14 cellular contexts compared by ENCODE assay signal in genomic region chr21:22536511-22536910, GRCh38.
DNase-seq lines count a peak whose midpoint lies in the region; ATAC-seq, FAIRE-seq and TF ChIP-seq lines count a peak whose summit lies in the region.
"Had no signal": no experiment of that assay in that cellular context is flagged by ENCODE, and none has a peak within 500 bp of the region (broad histone marks: within the 10 kb centered on the region; RNA-seq: fewer than 3 reads in every experiment).

No MANE protein-coding gene starts in this region.

- H3K4me1 ChIP-seq in astrocyte (ENCODE audit: insufficient read depth, low read length) (no peaks in the 10 kb centered on the region), osteoblast (ENCODE audit: insufficient read depth, low read length) (no peaks in the 10 kb centered on the region)

- no peaks in the 10 kb centered on the region for H4K20me1 ChIP-seq in astrocyte (ENCODE audit: insufficient read depth, low read length)
- H4K20me1 ChIP-seq in osteoblast (ENCODE audit: insufficient read depth, low read length) = no peaks in the 10 kb centered on the region

- H3K27ac Mint-ChIP-seq in activated naive CD8-positive, alpha-beta T cell treated with anti-CD3 and anti-CD28 coated beads, Interleukin-2, amount 50 U/mL, for 24 hours = no peak overlapping the region
- H3K27ac Mint-ChIP-seq in activated naive CD8-positive, alpha-beta T cell treated with anti-CD3 and anti-CD28 coated beads for 36 hours = no peak overlapping the region
- H3K27ac Mint-ChIP-seq in astrocyte (ENCODE audit: unreplicated experiment) = peak overlapping the region; percentile 82
- peak overlapping the region in 1 of 2 donors; percentile 67 for H3K27ac Mint-ChIP-seq in stimulated activated naive CD8-positive, alpha-beta T cell treated with anti-CD3 and anti-CD28 coated beads, Interleukin-15, amount 100 ng/mL, for 72 hours

- peak; percentile 68 for ATAC-seq in activated naive CD8-positive, alpha-beta T cell treated with anti-CD3 and anti-CD28 coated beads, Interleukin-2, amount 50 U/mL, for 24 hours
- peak; percentile 79 for ATAC-seq in stimulated activated naive CD8-positive, alpha-beta T cell treated with anti-CD3 and anti-CD28 coated beads, Interleukin-15, amount 100 ng/mL, for 72 hours
- ATAC-seq in HG02642 (IDR thresholded peaks at IDR 0.05; ENCODE audit: poor library complexity, unreplicated experiment) (no peak), GM19324 (IDR thresholded peaks at IDR 0.05; ENCODE audit: low FRiP score, unreplicated experiment) (no peak)
- ATAC-seq: Right ventricle myocardium inferior had no signal

- no peak overlapping the region for H3K4me3 Mint-ChIP-seq in activated naive CD8-positive, alpha-beta T cell treated with anti-CD3 and anti-CD28 coated beads, Interleukin-2, amount 50 U/mL, for 24 hours
- no peak overlapping the region for H3K4me3 Mint-ChIP-seq in activated naive CD8-positive, alpha-beta T cell treated with anti-CD3 and anti-CD28 coated beads for 36 hours
- no peak overlapping the region for H3K4me3 Mint-ChIP-seq in astrocyte (ENCODE audit: unreplicated experiment)
- H3K4me3 Mint-ChIP-seq in stimulated activated naive CD8-positive, alpha-beta T cell treated with anti-CD3 and anti-CD28 coated beads, Interleukin-15, amount 100 ng/mL, for 72 hours = peak overlapping the region in 1 of 2 donors; percentile 8

- H3K79me2 ChIP-seq in astrocyte (ENCODE audit: insufficient read depth, low read length) = no peaks in the 10 kb centered on the region
- no peaks in the 10 kb centered on the region for H3K79me2 ChIP-seq in osteoblast (ENCODE audit: insufficient read depth, low read length)

- H3K4me1 Mint-ChIP-seq in activated naive CD8-positive, alpha-beta T cell treated with anti-CD3 and anti-CD28 coated beads, Interleukin-2, amount 50 U/mL, for 24 hours = peaks cover 8% of the 10 kb centered on the region
- H3K4me1 Mint-ChIP-seq in activated naive CD8-positive, alpha-beta T cell treated with anti-CD3 and anti-CD28 coated beads for 36 hours = peaks cover 9% of the 10 kb centered on the region
- peaks cover 11% of the 10 kb centered on the region for H3K4me1 Mint-ChIP-seq in astrocyte (ENCODE audit: low read depth, unreplicated experiment)
- H3K4me1 Mint-ChIP-seq in stimulated activated naive CD8-positive, alpha-beta T cell treated with anti-CD3 and anti-CD28 coated beads, Interleukin-15, amount 100 ng/mL, for 72 hours = peaks cover 15% of the 10 kb centered on the region

- no peaks in the 10 kb centered on the region for H3K36me3 ChIP-seq in astrocyte (ENCODE audit: insufficient read depth, low read length)
- no peaks in the 10 kb centered on the region for H3K36me3 ChIP-seq in osteoblast (ENCODE audit: insufficient read depth, low read length)

- H3K9me3 ChIP-seq in astrocyte (ENCODE audit: insufficient read depth, low read depth, low read length) (peaks cover 7% of the 10 kb centered on the region), osteoblast (ENCODE audit: low read depth, low read length) (peaks cover 5% of the 10 kb centered on the region)

- TF ChIP-seq CTCF in NB4 (IDR thresholded peaks at IDR 0.05; ENCODE audit: low read depth, low read length) (no peak), astrocyte (IDR thresholded peaks at IDR 0.05; ENCODE audit: insufficient read depth, low read depth, low read length) (no peak), osteoblast (IDR thresholded peaks at IDR 0.05; ENCODE audit: extremely low read depth, low read depth, low read length) (no peak)

- FAIRE-seq in astrocyte (lab: Jason Lieb, UNC) = no peak
- FAIRE-seq: kidney had no signal

- H3K4me2 ChIP-seq in astrocyte (ENCODE audit: low read length) = no peak overlapping the region
- no peak overlapping the region for H3K4me2 ChIP-seq in osteoblast (ENCODE audit: insufficient read depth, low read length)

- H2AFZ ChIP-seq in astrocyte (ENCODE audit: low read depth, low read length) (no peak overlapping the region), osteoblast (ENCODE audit: low read length) (no peak overlapping the region)

- no peak for TF ChIP-seq POLR2A in NB4 (IDR thresholded peaks at IDR 0.05; ENCODE audit: extremely low read depth, insufficient read length)

- H3K36me3 Mint-ChIP-seq in activated naive CD8-positive, alpha-beta T cell treated with anti-CD3 and anti-CD28 coated beads, Interleukin-2, amount 50 U/mL, for 24 hours (ENCODE audit: low read depth) = no peaks in the 10 kb centered on the region
- H3K36me3 Mint-ChIP-seq in activated naive CD8-positive, alpha-beta T cell treated with anti-CD3 and anti-CD28 coated beads for 36 hours = peaks cover 6% of the 10 kb centered on the region
- H3K36me3 Mint-ChIP-seq in astrocyte (ENCODE audit: low read depth, unreplicated experiment) = no peaks in the 10 kb centered on the region

- H3K27me3 ChIP-seq in astrocyte (ENCODE audit: insufficient read depth, low read length) = no peaks in the 10 kb centered on the region
- no peaks in the 10 kb centered on the region for H3K27me3 ChIP-seq in osteoblast (ENCODE audit: insufficient read depth, low read length)

- H3K9me3 Mint-ChIP-seq in activated naive CD8-positive, alpha-beta T cell treated with anti-CD3 and anti-CD28 coated beads, Interleukin-2, amount 50 U/mL, for 24 hours = peaks cover 39% of the 10 kb centered on the region
- peaks cover 24% of the 10 kb centered on the region for H3K9me3 Mint-ChIP-seq in activated naive CD8-positive, alpha-beta T cell treated with anti-CD3 and anti-CD28 coated beads for 36 hours
- H3K9me3 Mint-ChIP-seq in astrocyte (ENCODE audit: unreplicated experiment) = peaks cover 19% of the 10 kb centered on the region
- peaks cover 24 to 60% of the 10 kb centered on the region in 2 donors for H3K9me3 Mint-ChIP-seq in stimulated activated naive CD8-positive, alpha-beta T cell treated with anti-CD3 and anti-CD28 coated beads, Interleukin-15, amount 100 ng/mL, for 72 hours

- H3K4me3 ChIP-seq in NB4 (ENCODE audit: low read depth, low read length) = no peak overlapping the region
- H3K4me3 ChIP-seq in astrocyte (ENCODE audit: insufficient read depth, low read depth, low read length) = no peak overlapping the region
- no peak overlapping the region for H3K4me3 ChIP-seq in osteoblast (ENCODE audit: insufficient read depth, low read length)

- H3K27me3 Mint-ChIP-seq in activated naive CD8-positive, alpha-beta T cell treated with anti-CD3 and anti-CD28 coated beads, Interleukin-2, amount 50 U/mL, for 24 hours = no peaks in the 10 kb centered on the region
- H3K27me3 Mint-ChIP-seq in activated naive CD8-positive, alpha-beta T cell treated with anti-CD3 and anti-CD28 coated beads for 36 hours = no peaks in the 10 kb centered on the region
- H3K27me3 Mint-ChIP-seq in astrocyte (ENCODE audit: low read depth, unreplicated experiment) = no peaks in the 10 kb centered on the region
- H3K27me3 Mint-ChIP-seq in stimulated activated naive CD8-positive, alpha-beta T cell treated with anti-CD3 and anti-CD28 coated beads, Interleukin-15, amount 100 ng/mL, for 72 hours = no peaks in the 10 kb centered on the region

- no peak overlapping the region for H3K9ac ChIP-seq in astrocyte (ENCODE audit: low read length)

- no peak for DNase-seq in activated naive CD8-positive, alpha-beta T cell treated with anti-CD3 and anti-CD28 coated beads, Interleukin-2, amount 50 U/mL, for 24 hours
- DNase-seq in activated naive CD8-positive, alpha-beta T cell treated with anti-CD3 and anti-CD28 coated beads for 36 hours = no peak
- DNase-seq in NB4 (ENCODE audit: low read depth) = peak; percentile 74
- no peak for DNase-seq in astrocyte (ENCODE audit: low read depth)
- DNase-seq in stimulated activated naive CD8-positive, alpha-beta T cell treated with anti-CD3 and anti-CD28 coated beads, Interleukin-15, amount 100 ng/mL, for 72 hours = no peak
- DNase-seq in osteoblast (ENCODE audit: insufficient read length, low spot score, missing footprints) = no peak
- DNase-seq: caudate nucleus, H7, KBM-7, kidney, NCI-H524 treated with DMSO at 0.1 percent for 48 hours had no signal

- no peak overlapping the region for H3K27ac ChIP-seq in astrocyte (ENCODE audit: low read depth, low read length)
- H3K27ac ChIP-seq in osteoblast (ENCODE audit: low read depth, low read length) = no peak overlapping the region

Comparison
In these comparisons a context has a peak if more than half of its experiments do, and no peak if none do; other contexts are left out.
1. ATAC-seq: peak in activated naive CD8-positive, alpha-beta T cell treated with anti-CD3 and anti-CD28 coated beads, Interleukin-2, amount 50 U/mL, for 24 hours (single experiment) and stimulated activated naive CD8-positive, alpha-beta T cell treated with anti-CD3 and anti-CD28 coated beads, Interleukin-15, amount 100 ng/mL, for 72 hours (single experiment); none in HG02642 (single experiment) and GM19324 (single experiment).